In genomic region chr2:204899983-204900382, GRCh38 we compare ENCODE assay signal across 23 cellular contexts.
A peak's percentile ranks its signal among the peaks of the same experiment; 100 is the strongest.
DNase-seq lines count a peak whose midpoint lies in the region; ATAC-seq, FAIRE-seq and TF ChIP-seq lines count a peak whose summit lies in the region.
"Had no signal": no experiment of that assay in that cellular context is flagged by ENCODE, and none has a peak within 500 bp of the region (broad histone marks: within the 10 kb centered on the region; RNA-seq: fewer than 3 reads in every experiment).

No MANE protein-coding gene starts in this region.

- peak overlapping the region in 4 of 7 donors; percentile 5 to 43 (median 18) for H3K27ac Mint-ChIP-seq in CD4-positive, alpha-beta memory T cell
- no peak overlapping the region for H3K27ac Mint-ChIP-seq in stimulated activated effector memory CD8-positive, alpha-beta T cell treated with anti-CD3 and anti-CD28 coated beads, Interleukin-12 subunit alpha, Interleukin-12 subunit beta, amount 100 ng/mL, for 72 hours
- H3K27ac Mint-ChIP-seq: immature natural killer cell, memory B cell, WTC11 had no signal

- no peak for TF ChIP-seq CTCF in A549 (IDR thresholded peaks at IDR 0.05)
- no peak for TF ChIP-seq CTCF in GM12878 (IDR thresholded peaks at IDR 0.05 in 2 of 3, conservative IDR thresholded peaks at IDR 0.05 in 1 of 3; ENCODE audit: control insufficient read depth in 2 of 3, extremely low read depth in 1 of 3, insufficient read depth in 1 of 3, low read depth in 3 of 3, low read length in 3 of 3)
- TF ChIP-seq CTCF in dorsolateral prefrontal cortex (IDR thresholded peaks at IDR 0.05 in 54 of 56, conservative IDR thresholded peaks at IDR 0.05 in 2 of 56; ENCODE audit: low read depth in 1 of 56, partially characterized antibody in 56 of 56) = no peak

- H3K79me2 ChIP-seq in GM12878 (ENCODE audit: control insufficient read depth, insufficient read depth, low read length) = no peaks in the 10 kb centered on the region

- H3K4me1 ChIP-seq in A549 (peaks cover 30% of the 10 kb centered on the region), GM12878 (ENCODE audit: control insufficient read depth, insufficient read depth, low read length) (no peaks in the 10 kb centered on the region)
- H3K4me1 ChIP-seq in CD4-positive, alpha-beta memory T cell (ENCODE audit: insufficient read depth, low read length) = peaks cover 16% of the 10 kb centered on the region
- H3K4me1 ChIP-seq: ascending aorta, gastrocnemius medialis, upper lobe of left lung had no signal

- no peak for TF ChIP-seq RAD21 in A549 (conservative IDR thresholded peaks at IDR 0.05 in 1 of 2, IDR thresholded peaks at IDR 0.05 in 1 of 2)
- TF ChIP-seq RAD21 in GM12878 (IDR thresholded peaks at IDR 0.05; ENCODE audit: insufficient read depth, low read depth, low read length) = no peak

- peaks cover 10 to 24% (median 11%) of the 10 kb centered on the region in 4 donors for H3K4me1 Mint-ChIP-seq in CD4-positive, alpha-beta memory T cell
- no peaks in the 10 kb centered on the region for H3K4me1 Mint-ChIP-seq in stimulated activated effector memory CD8-positive, alpha-beta T cell treated with anti-CD3 and anti-CD28 coated beads, Interleukin-12 subunit alpha, Interleukin-12 subunit beta, amount 100 ng/mL, for 72 hours
- H3K4me1 Mint-ChIP-seq: immature natural killer cell, memory B cell had no signal

- RAD21 ChIA-PET in GM12878 (lab: Charles Lee; ENCODE audit: unreplicated experiment) = no interaction called here

- peak overlapping the region; percentile 4 to 85 (median 70) for H3K4me3 Mint-ChIP-seq in CD4-positive, alpha-beta memory T cell
- H3K4me3 Mint-ChIP-seq in stimulated activated effector memory CD8-positive, alpha-beta T cell treated with anti-CD3 and anti-CD28 coated beads, Interleukin-12 subunit alpha, Interleukin-12 subunit beta, amount 100 ng/mL, for 72 hours = no peak overlapping the region
- H3K4me3 Mint-ChIP-seq: immature natural killer cell, memory B cell, WTC11 had no signal

- peaks cover 5 to 16% of the 10 kb centered on the region in 2 donors for H3K36me3 Mint-ChIP-seq in CD4-positive, alpha-beta memory T cell
- H3K36me3 Mint-ChIP-seq in stimulated activated effector memory CD8-positive, alpha-beta T cell treated with anti-CD3 and anti-CD28 coated beads, Interleukin-12 subunit alpha, Interleukin-12 subunit beta, amount 100 ng/mL, for 72 hours = no peaks in the 10 kb centered on the region
- H3K36me3 Mint-ChIP-seq: immature natural killer cell had no signal

- CTCF ChIA-PET in A549 (lab: Yijun Ruan, JAX) = no interaction called here
- CTCF ChIA-PET in CD4-positive, alpha-beta memory T cell (lab: Charles Lee; ENCODE audit: partially characterized antibody) = no interaction called here
- CTCF ChIA-PET in GM12878 (lab: Yijun Ruan, JAX) = no interaction called here

- in situ Hi-C loops in GM12878 (cut with MboI) = no loop called here

- H3K27me3 Mint-ChIP-seq in CD4-positive, alpha-beta memory T cell = no peaks in the 10 kb centered on the region
- H3K27me3 Mint-ChIP-seq: memory B cell had no signal

- H3K9ac ChIP-seq in GM12878 (ENCODE audit: control insufficient read depth, insufficient read depth, low read length) = no peak overlapping the region

- no peak overlapping the region for H2AFZ ChIP-seq in GM12878 (ENCODE audit: control insufficient read depth, low read depth, low read length)

- no peak overlapping the region for H3K4me3 ChIP-seq in A549
- no peak overlapping the region for H3K4me3 ChIP-seq in CD4-positive, alpha-beta memory T cell (ENCODE audit: low read length in 2 of 2)
- no peak overlapping the region for H3K4me3 ChIP-seq in GM12878
- H3K4me3 ChIP-seq in dorsolateral prefrontal cortex = no peak overlapping the region
- H3K4me3 ChIP-seq: ascending aorta, gastrocnemius medialis, upper lobe of left lung had no signal

- H3K9me3 ChIP-seq in A549 (peaks cover 7% of the 10 kb centered on the region; the same call in 1 of the 3 replicates), GM12878 (replicated peaks; ENCODE audit: control insufficient read depth, insufficient read depth, low read length) (no peaks in the 10 kb centered on the region)
- no peaks in the 10 kb centered on the region for H3K9me3 ChIP-seq in CD4-positive, alpha-beta memory T cell (ENCODE audit: control insufficient read depth in 1 of 2, low read length in 2 of 2)
- H3K9me3 ChIP-seq: ascending aorta, gastrocnemius medialis had no signal

- peaks cover 2 to 22% (median 15%) of the 10 kb centered on the region in 8 donors for H3K9me3 Mint-ChIP-seq in CD4-positive, alpha-beta memory T cell
- H3K9me3 Mint-ChIP-seq in stimulated activated effector memory CD8-positive, alpha-beta T cell treated with anti-CD3 and anti-CD28 coated beads, Interleukin-12 subunit alpha, Interleukin-12 subunit beta, amount 100 ng/mL, for 72 hours = peaks cover 15% of the 10 kb centered on the region

- DNase-seq in A549 (ENCODE audit: low read depth in 1 of 2, low spot score in 1 of 2) = no peak
- DNase-seq in CD4-positive, alpha-beta memory T cell = no peak
- no peak for DNase-seq in GM12878 (ENCODE audit: low read depth, low spot score)
- DNase-seq in dorsolateral prefrontal cortex = no peak
- DNase-seq in stimulated activated effector memory CD8-positive, alpha-beta T cell treated with anti-CD3 and anti-CD28 coated beads, Interleukin-12 subunit alpha, Interleukin-12 subunit beta, amount 100 ng/mL, for 72 hours (ENCODE audit: low spot score in 2 of 2) = no peak
- DNase-seq: activated naive CD4-positive, alpha-beta T cell treated with anti-CD3 and anti-CD28 coated beads, Interleukin-2, amount 50 U/mL, for 16 hours; activated T-cell treated with anti-CD3 and anti-CD28 coated beads, Interleukin-2, amount 50 U/mL, for 1 hour; cerebellar nuclear complex; gastrocnemius medialis; hippocampal formation; immature natural killer cell; IMR-90; NCI-H1048; NCI-H2227 treated with DMSO at 0.1 percent for 48 hours; nucleus accumbens; upper lobe of left lung had no signal

- POLR2A ChIA-PET in A549 (lab: Yijun Ruan, JAX) (no interaction called here), GM12878 (lab: Charles Lee) (no interaction called here)
- POLR2A ChIA-PET in CD4-positive, alpha-beta memory T cell (lab: Charles Lee; ENCODE audit: partially characterized antibody) = interaction anchor here (1.7 kb wide), 1 partner anchor 15 kb away, joined by 3 read pairs; no protein-coding TSS in a partner anchor

- peak overlapping the region; percentile 58 for H3K4me2 ChIP-seq in A549
- H3K4me2 ChIP-seq in GM12878 (ENCODE audit: control insufficient read depth, insufficient read depth) = no peak overlapping the region

- H3K27me3 ChIP-seq in CD4-positive, alpha-beta memory T cell (ENCODE audit: insufficient read depth, low read length) = no peaks in the 10 kb centered on the region
- no peaks in the 10 kb centered on the region for H3K27me3 ChIP-seq in GM12878 (replicated peaks in 1 of 2; ENCODE audit: control insufficient read depth in 2 of 2, insufficient read depth in 2 of 2, low read length in 1 of 2)
- no peaks in the 10 kb centered on the region for H3K27me3 ChIP-seq in dorsolateral prefrontal cortex
- H3K27me3 ChIP-seq: ascending aorta, gastrocnemius medialis, upper lobe of left lung had no signal

- peak overlapping the region; percentile 8 to 29; a peak in 2 of 6 replicates for H3K27ac ChIP-seq in A549
- H3K27ac ChIP-seq in CD4-positive, alpha-beta memory T cell (ENCODE audit: low read depth, low read length) = no peak overlapping the region
- no peak overlapping the region for H3K27ac ChIP-seq in GM12878 (ENCODE audit: control insufficient read depth, insufficient read depth)
- no peak overlapping the region for H3K27ac ChIP-seq in dorsolateral prefrontal cortex
- H3K27ac ChIP-seq: ascending aorta, gastrocnemius medialis, upper lobe of left lung had no signal

- no peaks in the 10 kb centered on the region for H3K36me3 ChIP-seq in CD4-positive, alpha-beta memory T cell (ENCODE audit: insufficient read depth, low read length)
- no peaks in the 10 kb centered on the region for H3K36me3 ChIP-seq in GM12878 (ENCODE audit: control insufficient read depth in 2 of 2, insufficient read depth in 2 of 2, low read length in 1 of 2)
- H3K36me3 ChIP-seq: ascending aorta, gastrocnemius medialis, upper lobe of left lung had no signal

- WGBS in A549 (ENCODE audit: missing lambda C conversion rate) = 55% methylated on average over 2 of the region's 2 CpGs
- WGBS in GM12878 (ENCODE audit: insufficient coverage, insufficient replicate concordance, low lambda C conversion rate, missing lambda C conversion rate) = 3% methylated on average over 2 of the region's 2 CpGs

- SMC1A ChIA-PET in GM12878 (lab: Charles Lee; ENCODE audit: uncharacterized antibody, unreplicated experiment) = no interaction called here

- TF ChIP-seq EP300 in A549 (IDR thresholded peaks at IDR 0.05) (no peak), GM12878 (IDR thresholded peaks at IDR 0.05; ENCODE audit: borderline replicate concordance in 1 of 2, control insufficient read depth in 1 of 2, low read depth in 2 of 2, low read length in 2 of 2) (no peak)

- H4K20me1 ChIP-seq in GM12878 (ENCODE audit: control insufficient read depth, insufficient read depth) = no peaks in the 10 kb centered on the region

- no peak for FAIRE-seq in A549 (lab: Jason Lieb, UNC)
- no peak for FAIRE-seq in GM12878 (lab: Jason Lieb, UNC)
- FAIRE-seq: H54 had no signal

- intact Hi-C loops in CD4-positive, alpha-beta memory T cell (cut with micrococcal nuclease) = no loop called here
- intact Hi-C loops in GM12878 (cut with micrococcal nuclease; ENCODE audit: unreplicated experiment) (no loop called here), dorsolateral prefrontal cortex (cut with DNase I) (no loop called here)

- TF ChIP-seq POLR2A in A549 (IDR thresholded peaks at IDR 0.05; ENCODE audit: low read length) (no peak), GM12878 (IDR thresholded peaks at IDR 0.05; ENCODE audit: low read depth, low read length) (no peak)

- no TSS peak for BruUV-seq in GM12878 (replicated peaks; lab: Mats Ljungman, UMichigan)

- no peak for ATAC-seq in A549
- peak; percentile 51 for ATAC-seq in HG03571 (IDR thresholded peaks at IDR 0.05; ENCODE audit: unreplicated experiment)
- ATAC-seq in GM12878 = peak; percentile 60
- no peak for ATAC-seq in GM21390 (IDR thresholded peaks at IDR 0.05; ENCODE audit: unreplicated experiment)
- no peak for ATAC-seq in GM18909 (IDR thresholded peaks at IDR 0.05; ENCODE audit: poor library complexity, unreplicated experiment)
- ATAC-seq in stimulated activated effector memory CD8-positive, alpha-beta T cell treated with anti-CD3 and anti-CD28 coated beads, Interleukin-12 subunit alpha, Interleukin-12 subunit beta, amount 100 ng/mL, for 72 hours = no peak
- ATAC-seq: gastrocnemius medialis, WTC11 had no signal

TF ChIP-seq in A549, 52 proteins besides CTCF, POLR2A, EP300 and RAD21 (continues in another document):
- TF ChIP-seq HOXB13 (CRISPR knock-in tag; IDR thresholded peaks at IDR 0.05; ENCODE audit: low read depth) = no peak

TF ChIP-seq in GM12878, 131 proteins besides CTCF, POLR2A, EP300 and RAD21 (continues in another document):
- TF ChIP-seq BMI1 (IDR thresholded peaks at IDR 0.05; ENCODE audit: borderline replicate concordance) (no peak), POLR2AphosphoS5 (IDR thresholded peaks at IDR 0.05; ENCODE audit: low read length) (no peak)

Comparison
In these comparisons a context has a peak if more than half of its experiments do, and no peak if none do; other contexts are left out.
1. ATAC-seq: peak in HG03571 (single experiment) and GM12878 (single experiment); none in A549 (0 of 2), GM21390 (single experiment), GM18909 (single experiment) and stimulated activated effector memory CD8-positive, alpha-beta T cell treated with anti-CD3 and anti-CD28 coated beads, Interleukin-12 subunit alpha, Interleukin-12 subunit beta, amount 100 ng/mL, for 72 hours (single experiment).
2. H3K27ac ChIP-seq: peak in A549 (2 of 2); none in CD4-positive, alpha-beta memory T cell (single experiment), GM12878 (single experiment) and dorsolateral prefrontal cortex (0 of 59).